Comparison of ENCODE assay signal across 8 cellular contexts in the genomic region with DNA sequence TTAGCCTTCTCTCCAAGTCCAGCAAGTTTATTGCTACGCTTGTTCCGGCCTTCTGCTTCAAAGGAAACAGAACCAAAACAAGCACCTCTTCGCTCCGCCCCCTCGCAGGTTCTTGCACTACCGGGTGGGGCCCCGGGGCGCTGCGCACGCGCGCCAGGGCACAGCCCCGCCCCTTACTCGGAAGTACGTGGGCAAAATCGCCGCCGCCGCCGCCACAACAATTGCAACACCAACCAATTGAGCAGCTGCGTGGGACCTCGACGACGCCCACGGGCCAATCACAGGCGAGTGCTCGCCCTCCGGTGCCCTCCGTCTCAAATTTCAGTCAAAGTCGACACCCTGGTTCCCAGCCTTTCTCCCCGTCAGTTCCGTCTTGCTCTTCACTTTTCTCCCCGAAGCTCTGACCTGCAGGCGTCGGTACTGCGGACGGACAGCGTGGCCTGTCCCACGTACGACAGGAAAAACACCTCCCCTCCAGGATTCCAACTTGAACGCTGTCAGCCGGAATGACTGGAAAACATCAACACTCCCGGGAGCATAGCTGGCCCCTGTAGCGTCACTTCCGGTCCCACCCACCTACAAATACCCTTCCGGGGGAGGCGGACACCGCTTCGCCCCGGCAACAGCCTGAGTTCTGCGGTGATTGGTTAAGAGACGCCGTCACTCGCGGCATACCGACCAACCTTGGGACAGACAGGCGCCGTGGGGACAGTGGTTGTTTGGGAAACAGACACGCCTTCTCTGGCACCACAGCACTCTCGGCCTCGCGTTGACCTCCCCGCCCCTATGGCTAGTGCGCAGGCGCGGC. TPM values are rescaled to one million over a fixed set of nuclear protein-coding genes. Genes with fewer than 3 reads are reported as not detected.
DNase-seq lines count a peak whose midpoint lies in the region; ATAC-seq and TF ChIP-seq lines count a peak whose summit lies in the region.

No MANE protein-coding gene starts in this region.

- H3K9me3 ChIP-seq in DOHH2 (ENCODE audit: control insufficient read depth, insufficient read depth, low read length): no peaks in the 10 kb centered on the region

- peak overlapping the region; percentile 99 for H3K4me3 Mint-ChIP-seq in GM23338
- H3K4me3 Mint-ChIP-seq in naive B cell: peak overlapping the region; percentile 95 to 99 (median 98)
- H3K4me3 Mint-ChIP-seq in stimulated activated effector memory CD8-positive, alpha-beta T cell treated with anti-CD3 and anti-CD28 coated beads, Interleukin-12 subunit alpha, Interleukin-12 subunit beta, amount 100 ng/mL, for 72 hours: peak overlapping the region; percentile 94

- peaks cover 11% of the 10 kb centered on the region for H3K27me3 Mint-ChIP-seq in GM23338 (ENCODE audit: insufficient read depth, low read depth, poor library complexity)
- H3K27me3 Mint-ChIP-seq in naive B cell: no peaks in the 10 kb centered on the region

- H3F3A ChIP-seq in DOHH2 (ENCODE audit: control insufficient read depth, insufficient read depth): no peaks in the 10 kb centered on the region; the same call in 1 of the 2 replicates
- H3F3A ChIP-seq in GM23338 (replicated peaks; ENCODE audit: low read depth): no peaks in the 10 kb centered on the region

- H4K20me1 ChIP-seq in DOHH2 (ENCODE audit: control insufficient read depth, insufficient read depth, low read depth, low read length): no peaks in the 10 kb centered on the region
- no peaks in the 10 kb centered on the region; the same call in none of the 2 replicates for H4K20me1 ChIP-seq in GM23338 (replicated peaks; ENCODE audit: insufficient read depth)

- peak; percentile 93 for ATAC-seq in GM23338
- peak; percentile 76 for ATAC-seq in naive B cell (ENCODE audit: low read depth in 2 of 2)
- peak; percentile 91 for ATAC-seq in stimulated activated effector memory CD8-positive, alpha-beta T cell treated with anti-CD3 and anti-CD28 coated beads, Interleukin-12 subunit alpha, Interleukin-12 subunit beta, amount 100 ng/mL, for 72 hours

- no peak overlapping the region for H2AFZ ChIP-seq in GM23338

- H3K9me3 Mint-ChIP-seq in GM23338: no peaks in the 10 kb centered on the region
- no peaks in the 10 kb centered on the region for H3K9me3 Mint-ChIP-seq in naive B cell
- no peaks in the 10 kb centered on the region for H3K9me3 Mint-ChIP-seq in stimulated activated effector memory CD8-positive, alpha-beta T cell treated with anti-CD3 and anti-CD28 coated beads, Interleukin-12 subunit alpha, Interleukin-12 subunit beta, amount 100 ng/mL, for 72 hours

- no peak for TF ChIP-seq CTCF in DOHH2 (IDR thresholded peaks at IDR 0.05; ENCODE audit: low read depth, low read length, poor library complexity, severe bottlenecking)
- TF ChIP-seq CTCF in GM23338 (conservative IDR thresholded peaks at IDR 0.05; ENCODE audit: low read depth in 2 of 2): no peak

- H3K36me3 Mint-ChIP-seq in GM23338 (ENCODE audit: low read depth) (peaks cover 14% of the 10 kb centered on the region; the same call in 2 of the 3 replicates), naive B cell (no peaks in the 10 kb centered on the region)
- peaks cover 62% of the 10 kb centered on the region for H3K36me3 Mint-ChIP-seq in stimulated activated effector memory CD8-positive, alpha-beta T cell treated with anti-CD3 and anti-CD28 coated beads, Interleukin-12 subunit alpha, Interleukin-12 subunit beta, amount 100 ng/mL, for 72 hours

- H3K9me2 ChIP-seq in DOHH2 (replicated peaks; ENCODE audit: control insufficient read depth, low read length) (no peaks in the 10 kb centered on the region), GM23338 (ENCODE audit: insufficient read depth) (no peaks in the 10 kb centered on the region)

- H3K36me3 ChIP-seq in DOHH2 (ENCODE audit: control insufficient read depth, low read length): peaks cover 29% of the 10 kb centered on the region
- H3K36me3 ChIP-seq in GM23338 (ENCODE audit: insufficient read depth): no peaks in the 10 kb centered on the region

- H3K4me1 ChIP-seq in DOHH2 (ENCODE audit: control insufficient read depth, low read length): peaks cover 57% of the 10 kb centered on the region
- no peaks in the 10 kb centered on the region for H3K4me1 ChIP-seq in GM23338 (ENCODE audit: insufficient read depth)

- H3K4me2 ChIP-seq in DOHH2 (ENCODE audit: low read length) (peak overlapping the region; percentile 85), GM23338 (peak overlapping the region; percentile 74)

- H3K27ac ChIP-seq in DOHH2 (ENCODE audit: low read depth, low read length) (peak overlapping the region; percentile 86), GM23338 (ENCODE audit: low read depth) (peak overlapping the region; percentile 97)

- H3K4me3 ChIP-seq in DOHH2 (ENCODE audit: low read length) (peak overlapping the region; percentile 91), GM23338 (peak overlapping the region; percentile 78)

- H3K79me2 ChIP-seq in DOHH2 (ENCODE audit: control insufficient read depth, low read length) (peaks cover 59% of the 10 kb centered on the region), GM23338 (replicated peaks; ENCODE audit: insufficient read depth) (peaks cover 39% of the 10 kb centered on the region)

- H3K4me1 Mint-ChIP-seq in GM23338 (peaks cover 11% of the 10 kb centered on the region; the same call in 2 of the 3 replicates), naive B cell (peaks cover 25 to 62% (median 31%) of the 10 kb centered on the region in 3 donors)
- peaks cover 37% of the 10 kb centered on the region for H3K4me1 Mint-ChIP-seq in stimulated activated effector memory CD8-positive, alpha-beta T cell treated with anti-CD3 and anti-CD28 coated beads, Interleukin-12 subunit alpha, Interleukin-12 subunit beta, amount 100 ng/mL, for 72 hours

- no peaks in the 10 kb centered on the region for H3K27me3 ChIP-seq in DOHH2 (ENCODE audit: control insufficient read depth, low read length)
- no peaks in the 10 kb centered on the region for H3K27me3 ChIP-seq in GM23338 (ENCODE audit: insufficient read depth)

- H3K27ac Mint-ChIP-seq in GM23338 (peak overlapping the region; percentile 100), naive B cell (peak overlapping the region; percentile 100)
- peak overlapping the region; percentile 99 for H3K27ac Mint-ChIP-seq in stimulated activated effector memory CD8-positive, alpha-beta T cell treated with anti-CD3 and anti-CD28 coated beads, Interleukin-12 subunit alpha, Interleukin-12 subunit beta, amount 100 ng/mL, for 72 hours

- DNase-seq in GM23338 (ENCODE audit: low spot score) (peak; percentile 94), Kasumi-1 (lab: John Stamatoyannopoulos, UW) (peak; percentile 92 to 94), RKO (ENCODE audit: low spot score) (peak; percentile 96), fibroblast of gingiva (ENCODE audit: low read depth) (peak; percentile 98), naive B cell (peak; percentile 93)
- DNase-seq in activated T-helper 1 cell treated with anti-CD3 and anti-CD28 coated beads, Interleukin-2, amount 50 U/mL, for 16 hours (ENCODE audit: low read depth in 1 of 2, low spot score in 1 of 2): peak; percentile 80 to 86
- DNase-seq in stimulated activated effector memory CD8-positive, alpha-beta T cell treated with anti-CD3 and anti-CD28 coated beads, Interleukin-12 subunit alpha, Interleukin-12 subunit beta, amount 100 ng/mL, for 72 hours (ENCODE audit: low spot score in 2 of 2): peak; percentile 79 to 92

RNA-seq across cellular contexts. Expression of a gene that starts 0.6 kb away (rescaled TPM):
- 45.4 and 56.5 TPM in 2 replicates for total RNA-seq in GM23338 (2014; rRNA removed; shearing (Covaris generic))
- polyA plus RNA-seq in GM23338 (2016; fragmentation: Nextera tagmentation; extraction: Ambion mirVana) (23.5 and 28.7 TPM in 2 replicates), naive B cell (ENCODE audit: low read depth in 6 of 6) (10 to 100 TPM; 27.6 to 53.2 (median 39.1) TPM)

RNA-seq across cellular contexts. Expression of a gene that starts 13.6 kb away (rescaled TPM):
- 5.3 and 5.6 TPM in 2 replicates for total RNA-seq in GM23338 (2014; rRNA removed; shearing (Covaris generic))
- polyA plus RNA-seq in GM23338 (2016; fragmentation: Nextera tagmentation; extraction: Ambion mirVana) (2.7 and 3.2 TPM in 2 replicates), naive B cell (ENCODE audit: low read depth in 6 of 6) (1 to 10 TPM in 1 of 6 donors, under 1 TPM in 2, not detected in 3; 0.12 to 2.0 (median 0.18) TPM)

RNA-seq across cellular contexts. Expression of a gene that starts 39.2 kb away (rescaled TPM):
- total RNA-seq in GM23338 (2014; rRNA removed; shearing (Covaris generic)): 336 and 359 TPM in 2 replicates
- polyA plus RNA-seq in GM23338 (2016; fragmentation: Nextera tagmentation; extraction: Ambion mirVana) (232 and 237 TPM in 2 replicates), naive B cell (ENCODE audit: low read depth in 6 of 6) (100 to 1,000 TPM; 202 to 489 (median 254) TPM)

RNA-seq across cellular contexts. Expression of a gene that starts 44.0 kb away (rescaled TPM):
- total RNA-seq in GM23338 (2014; rRNA removed; shearing (Covaris generic)): 32.7 and 39.1 TPM in 2 replicates
- polyA plus RNA-seq in GM23338 (2016; fragmentation: Nextera tagmentation; extraction: Ambion mirVana) (57.1 and 62.2 TPM in 2 replicates), naive B cell (ENCODE audit: low read depth in 6 of 6) (10 to 100 TPM in 5 of 6 donors, 1 to 10 TPM in 1; 9.3 to 26.8 (median 13.6) TPM)

RNA-seq across cellular contexts. Expression of a gene that starts 46.6 kb away (rescaled TPM):
- 16.4 and 17.7 TPM in 2 replicates for total RNA-seq in GM23338 (2014; rRNA removed; shearing (Covaris generic))
- polyA plus RNA-seq in GM23338 (2016; fragmentation: Nextera tagmentation; extraction: Ambion mirVana): 13.0 and 20.6 TPM in 2 replicates
- polyA plus RNA-seq in naive B cell (ENCODE audit: low read depth in 6 of 6): 10 to 100 TPM in 3 of 6 donors, 1 to 10 TPM in 3; 8.5 to 11.6 (median 10.0) TPM

Comparison
In these comparisons a context has a peak if more than half of its experiments do, and no peak if none do; other contexts are left out.
1. Peak in every context shown above with its lines: DNase-seq, ATAC-seq, H3K4me3 ChIP-seq and H3K27ac ChIP-seq.